ENCODE assay signal across 12 cellular contexts in genomic region chr4:10747186-10747585, GRCh38.
DNase-seq lines count a peak whose midpoint lies in the region; ATAC-seq and TF ChIP-seq lines count a peak whose summit lies in the region.
"Had no signal": no experiment of that assay in that cellular context is flagged by ENCODE, and none has a peak within 500 bp of the region (broad histone marks: within the 10 kb centered on the region; RNA-seq: fewer than 3 reads in every experiment).

No MANE protein-coding gene starts in this region.

- no peak overlapping the region for H3T11ph ChIP-seq in H9 (ENCODE audit: low read length)

- no peak overlapping the region for H2BK120ac ChIP-seq in H9 (ENCODE audit: low read depth, low read length, poor library complexity, severe bottlenecking)

- no peaks in the 10 kb centered on the region for H4K20me1 ChIP-seq in H9 (ENCODE audit: control insufficient read depth, insufficient read depth, insufficient read length)

- DNase-seq in DMS79 (lab: John Stamatoyannopoulos, UW) (no peak), mucosa of gallbladder (ENCODE audit: low spot score) (no peak), activated T-cell treated with anti-CD3 and anti-CD28 coated beads for 4 hours (no peak), H9 (no peak)
- DNase-seq: activated B cell treated with CpG ODN at 0.5 μM for 24 hours; activated effector memory CD4-positive, alpha-beta T cell treated with anti-CD3 and anti-CD28 coated beads, Interleukin-2, amount 50 U/mL, for 16 hours; cerebellar nuclear complex; small intestine had no signal

- H3K4me3 ChIP-seq in skeletal muscle tissue (ENCODE audit: low read length in 3 of 3), result no peak overlapping the region

- H3K23me2 ChIP-seq in H9 (ENCODE audit: insufficient read length, low read depth, low read length, poor library complexity, severe bottlenecking), result no peaks in the 10 kb centered on the region

- no peak overlapping the region for H4K91ac ChIP-seq in H9 (ENCODE audit: insufficient read length, low read depth, low read length)

- no CpG with 5 or more reads among the region's 5 CpGs for WGBS in H9 (ENCODE audit: extremely low coverage, insufficient read length, low lambda C conversion rate)

- H3K9ac ChIP-seq in skeletal muscle tissue (ENCODE audit: low read depth in 1 of 3, low read length in 3 of 3), result no peak overlapping the region
- no peak overlapping the region for H3K9ac ChIP-seq in H9 (ENCODE audit: extremely low read depth, insufficient read length, low read length)

- no peak overlapping the region for H3K27ac Mint-ChIP-seq in H9
- H3K27ac Mint-ChIP-seq: activated B cell treated with CpG ODN at 0.5 μM for 24 hours had no signal

- ATAC-seq in GM18907 (IDR thresholded peaks at IDR 0.05; ENCODE audit: unreplicated experiment) (peak; percentile 63), GM21723 (IDR thresholded peaks at IDR 0.05; ENCODE audit: unreplicated experiment) (peak; percentile 46), HG03159 (IDR thresholded peaks at IDR 0.05; ENCODE audit: unreplicated experiment) (peak; percentile 43)

- H3K79me1 ChIP-seq in H9 (ENCODE audit: insufficient read depth, low read depth, low read length, poor library complexity, severe bottlenecking), result no peaks in the 10 kb centered on the region

- H3K4me2 ChIP-seq in H9 (ENCODE audit: insufficient read depth, insufficient read length, low read length), result no peak overlapping the region

- H3K4me1 ChIP-seq in skeletal muscle tissue (ENCODE audit: control insufficient read depth in 3 of 3, insufficient read depth in 3 of 3, low read length in 3 of 3), result no peaks in the 10 kb centered on the region
- H3K4me1 ChIP-seq in H9 (ENCODE audit: insufficient read depth, low read length), result no peaks in the 10 kb centered on the region

- no peak overlapping the region for H2BK12ac ChIP-seq in H9 (ENCODE audit: insufficient read length, low read depth, low read length)

- TF ChIP-seq CTCF in H9 (conservative IDR thresholded peaks at IDR 0.05), result no peak

- no peak overlapping the region for H3K14ac ChIP-seq in H9 (ENCODE audit: insufficient read depth, low read length)

- H3K4me1 Mint-ChIP-seq in H9, result no peaks in the 10 kb centered on the region

- H3K36me3 Mint-ChIP-seq in H9 (ENCODE audit: insufficient read depth in 1 of 3, low read depth in 3 of 3), result no peaks in the 10 kb centered on the region

- H3K36me3 ChIP-seq in skeletal muscle tissue (ENCODE audit: control insufficient read depth in 3 of 3, insufficient read depth in 3 of 3, low read length in 3 of 3), result no peaks in the 10 kb centered on the region

- H3K4ac ChIP-seq in H9 (ENCODE audit: low read depth, low read length), result no peak overlapping the region

- peak overlapping the region; percentile 9 for H3K27ac ChIP-seq in skeletal muscle tissue (ENCODE audit: low read depth, low read length)
- no peak overlapping the region for H3K27ac ChIP-seq in H9 (ENCODE audit: insufficient read length, low read depth, low read length)

- H3K27me3 Mint-ChIP-seq in H9 (ENCODE audit: low read depth), result no peaks in the 10 kb centered on the region
- H3K27me3 Mint-ChIP-seq: activated B cell treated with CpG ODN at 0.5 μM for 24 hours had no signal

- H2AK5ac ChIP-seq in H9 (ENCODE audit: insufficient read length, low read length), result no peak overlapping the region

- no peak overlapping the region for H2BK15ac ChIP-seq in H9 (ENCODE audit: low read depth, low read length)

- no peaks in the 10 kb centered on the region for H3K27me3 ChIP-seq in skeletal muscle tissue (ENCODE audit: control insufficient read depth in 3 of 3, insufficient read depth in 3 of 3, low read length in 3 of 3)
- no peaks in the 10 kb centered on the region for H3K27me3 ChIP-seq in H9 (ENCODE audit: insufficient read depth, low read length)

- H3K4me3 Mint-ChIP-seq in H9, result no peak overlapping the region
- H3K4me3 Mint-ChIP-seq: activated B cell treated with CpG ODN at 0.5 μM for 24 hours had no signal

- no peak overlapping the region for H4K8ac ChIP-seq in H9 (replicated peaks; ENCODE audit: insufficient read length, low read depth, low read length)

- no peak overlapping the region for H2AFZ ChIP-seq in H9 (ENCODE audit: low read length)

- H3K9me3 ChIP-seq in skeletal muscle tissue (ENCODE audit: control insufficient read depth in 3 of 3, low read length in 3 of 3) (no peaks in the 10 kb centered on the region), H9 (ENCODE audit: control insufficient read depth, low read depth, low read length) (no peaks in the 10 kb centered on the region)

- H3K18ac ChIP-seq in H9 (ENCODE audit: insufficient read length, low read depth, low read length), result no peak overlapping the region

- H3K56ac ChIP-seq in H9 (ENCODE audit: insufficient read length, low read depth, low read length), result no peak overlapping the region

- no peaks in the 10 kb centered on the region for H3K9me3 Mint-ChIP-seq in H9
- H3K9me3 Mint-ChIP-seq: activated B cell treated with CpG ODN at 0.5 μM for 24 hours had no signal

- H2BK20ac ChIP-seq in H9 (ENCODE audit: low read depth, low read length, poor library complexity, severe bottlenecking), result no peak overlapping the region

- H4K5ac ChIP-seq in H9 (ENCODE audit: insufficient read length, low read depth, low read length), result no peak overlapping the region

- H3K23ac ChIP-seq in H9 (ENCODE audit: insufficient read length, low read depth, low read length), result no peak overlapping the region

- no peaks in the 10 kb centered on the region for H3K79me2 ChIP-seq in H9 (ENCODE audit: insufficient read depth, low read length)

- no peak overlapping the region for H2BK5ac ChIP-seq in H9 (ENCODE audit: insufficient read length, low read length)
